In genomic region chr17:64125937-64126336, GRCh38 we compare ENCODE assay signal across 2 cellular contexts.
TF ChIP-seq lines count a peak whose summit lies in the region.

No MANE protein-coding gene starts in this region.

TF ChIP-seq in liver, 16 proteins besides CTCF, POLR2A, EP300 and RAD21:
- no peak for TF ChIP-seq YY1 (IDR thresholded peaks at IDR 0.05)
- TF ChIP-seq, protein P1, sequence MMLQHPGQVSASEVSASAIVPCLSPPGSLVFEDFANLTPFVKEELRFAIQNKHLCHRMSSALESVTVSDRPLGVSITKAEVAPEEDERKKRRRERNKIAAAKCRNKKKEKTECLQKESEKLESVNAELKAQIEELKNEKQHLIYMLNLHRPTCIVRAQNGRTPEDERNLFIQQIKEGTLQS (IDR thresholded peaks at IDR 0.05): no peak
- no peak for TF ChIP-seq NR2F2 (IDR thresholded peaks at IDR 0.05)
- TF ChIP-seq MAX (IDR thresholded peaks at IDR 0.05): no peak
- TF ChIP-seq HNF4A (conservative IDR thresholded peaks at IDR 0.05): no peak
- no peak for TF ChIP-seq SP1 (IDR thresholded peaks at IDR 0.05)
- no peak for TF ChIP-seq GABPA (IDR thresholded peaks at IDR 0.05 in 1 of 2, conservative IDR thresholded peaks at IDR 0.05 in 1 of 2)
- TF ChIP-seq, protein P2, sequence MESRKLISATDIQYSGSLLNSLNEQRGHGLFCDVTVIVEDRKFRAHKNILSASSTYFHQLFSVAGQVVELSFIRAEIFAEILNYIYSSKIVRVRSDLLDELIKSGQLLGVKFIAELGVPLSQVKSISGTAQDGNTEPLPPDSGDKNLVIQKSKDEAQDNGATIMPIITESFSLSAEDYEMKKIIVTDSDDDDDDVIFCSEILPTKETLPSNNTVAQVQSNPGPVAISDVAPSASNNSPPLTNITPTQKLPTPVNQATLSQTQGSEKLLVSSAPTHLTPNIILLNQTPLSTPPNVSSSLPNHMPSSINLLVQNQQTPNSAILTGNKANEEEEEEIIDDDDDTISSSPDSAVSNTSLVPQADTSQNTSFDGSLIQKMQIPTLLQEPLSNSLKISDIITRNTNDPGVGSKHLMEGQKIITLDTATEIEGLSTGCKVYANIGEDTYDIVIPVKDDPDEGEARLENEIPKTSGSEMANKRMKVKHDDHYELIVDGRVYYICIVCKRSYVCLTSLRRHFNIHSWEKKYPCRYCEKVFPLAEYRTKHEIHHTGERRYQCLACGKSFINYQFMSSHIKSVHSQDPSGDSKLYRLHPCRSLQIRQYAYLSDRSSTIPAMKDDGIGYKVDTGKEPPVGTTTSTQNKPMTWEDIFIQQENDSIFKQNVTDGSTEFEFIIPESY (IDR thresholded peaks at IDR 0.05): no peak
- no peak for TF ChIP-seq EGR1 (IDR thresholded peaks at IDR 0.05; ENCODE audit: low read depth in 2 of 2)
- TF ChIP-seq, protein P3, sequence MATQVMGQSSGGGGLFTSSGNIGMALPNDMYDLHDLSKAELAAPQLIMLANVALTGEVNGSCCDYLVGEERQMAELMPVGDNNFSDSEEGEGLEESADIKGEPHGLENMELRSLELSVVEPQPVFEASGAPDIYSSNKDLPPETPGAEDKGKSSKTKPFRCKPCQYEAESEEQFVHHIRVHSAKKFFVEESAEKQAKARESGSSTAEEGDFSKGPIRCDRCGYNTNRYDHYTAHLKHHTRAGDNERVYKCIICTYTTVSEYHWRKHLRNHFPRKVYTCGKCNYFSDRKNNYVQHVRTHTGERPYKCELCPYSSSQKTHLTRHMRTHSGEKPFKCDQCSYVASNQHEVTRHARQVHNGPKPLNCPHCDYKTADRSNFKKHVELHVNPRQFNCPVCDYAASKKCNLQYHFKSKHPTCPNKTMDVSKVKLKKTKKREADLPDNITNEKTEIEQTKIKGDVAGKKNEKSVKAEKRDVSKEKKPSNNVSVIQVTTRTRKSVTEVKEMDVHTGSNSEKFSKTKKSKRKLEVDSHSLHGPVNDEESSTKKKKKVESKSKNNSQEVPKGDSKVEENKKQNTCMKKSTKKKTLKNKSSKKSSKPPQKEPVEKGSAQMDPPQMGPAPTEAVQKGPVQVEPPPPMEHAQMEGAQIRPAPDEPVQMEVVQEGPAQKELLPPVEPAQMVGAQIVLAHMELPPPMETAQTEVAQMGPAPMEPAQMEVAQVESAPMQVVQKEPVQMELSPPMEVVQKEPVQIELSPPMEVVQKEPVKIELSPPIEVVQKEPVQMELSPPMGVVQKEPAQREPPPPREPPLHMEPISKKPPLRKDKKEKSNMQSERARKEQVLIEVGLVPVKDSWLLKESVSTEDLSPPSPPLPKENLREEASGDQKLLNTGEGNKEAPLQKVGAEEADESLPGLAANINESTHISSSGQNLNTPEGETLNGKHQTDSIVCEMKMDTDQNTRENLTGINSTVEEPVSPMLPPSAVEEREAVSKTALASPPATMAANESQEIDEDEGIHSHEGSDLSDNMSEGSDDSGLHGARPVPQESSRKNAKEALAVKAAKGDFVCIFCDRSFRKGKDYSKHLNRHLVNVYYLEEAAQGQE (IDR thresholded peaks at IDR 0.05): no peak
- TF ChIP-seq FOXA2 (IDR thresholded peaks at IDR 0.05): no peak
- no peak for TF ChIP-seq JUND (IDR thresholded peaks at IDR 0.05)
- TF ChIP-seq TAF1 (conservative IDR thresholded peaks at IDR 0.05): no peak
- no peak for TF ChIP-seq HNF4G (IDR thresholded peaks at IDR 0.05)

TF ChIP-seq in HepG2, 621 proteins besides CTCF, POLR2A, EP300 and RAD21:
- TF ChIP-seq XBP1 (CRISPR knock-in tag; IDR thresholded peaks at IDR 0.05) (no peak), DNMT3B (CRISPR knock-in tag; conservative IDR thresholded peaks at IDR 0.05) (no peak), NFE2L1 (CRISPR knock-in tag; IDR thresholded peaks at IDR 0.05; ENCODE audit: borderline replicate concordance) (no peak), ZNF83 (CRISPR knock-in tag; IDR thresholded peaks at IDR 0.05; ENCODE audit: borderline replicate concordance) (no peak), NFIB (CRISPR knock-in tag; IDR thresholded peaks at IDR 0.05; ENCODE audit: borderline replicate concordance) (no peak), CENPT (CRISPR knock-in tag; IDR thresholded peaks at IDR 0.05; ENCODE audit: low read depth) (no peak)
- TF ChIP-seq, protein P4, sequence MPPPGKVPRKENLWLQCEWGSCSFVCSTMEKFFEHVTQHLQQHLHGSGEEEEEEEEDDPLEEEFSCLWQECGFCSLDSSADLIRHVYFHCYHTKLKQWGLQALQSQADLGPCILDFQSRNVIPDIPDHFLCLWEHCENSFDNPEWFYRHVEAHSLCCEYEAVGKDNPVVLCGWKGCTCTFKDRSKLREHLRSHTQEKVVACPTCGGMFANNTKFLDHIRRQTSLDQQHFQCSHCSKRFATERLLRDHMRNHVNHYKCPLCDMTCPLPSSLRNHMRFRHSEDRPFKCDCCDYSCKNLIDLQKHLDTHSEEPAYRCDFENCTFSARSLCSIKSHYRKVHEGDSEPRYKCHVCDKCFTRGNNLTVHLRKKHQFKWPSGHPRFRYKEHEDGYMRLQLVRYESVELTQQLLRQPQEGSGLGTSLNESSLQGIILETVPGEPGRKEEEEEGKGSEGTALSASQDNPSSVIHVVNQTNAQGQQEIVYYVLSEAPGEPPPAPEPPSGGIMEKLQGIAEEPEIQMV (CRISPR knock-in tag; IDR thresholded peaks at IDR 0.05; ENCODE audit: low read depth): no peak
